Comparison of ENCODE assay signal across 12 cellular contexts in genomic region chrX:18899796-18900380, GRCh38.
DNase-seq lines count a peak whose midpoint lies in the region; ATAC-seq and TF ChIP-seq lines count a peak whose summit lies in the region.
"Had no signal": no experiment of that assay in that cellular context is flagged by ENCODE, and none has a peak within 500 bp of the region (broad histone marks: within the 10 kb centered on the region; RNA-seq: fewer than 3 reads in every experiment).

No MANE protein-coding gene starts in this region.

- POLR2A ChIA-PET in OCI-LY7 (lab: Charles Lee): no interaction called here

- no peaks in the 10 kb centered on the region for H3K9me3 ChIP-seq in left ventricle myocardium inferior (replicated peaks)
- no peaks in the 10 kb centered on the region for H3K9me3 ChIP-seq in OCI-LY7 (ENCODE audit: low read length)
- H3K9me3 ChIP-seq: HAP-1 had no signal

- H2AFZ ChIP-seq in OCI-LY7 (ENCODE audit: low read length): no peak overlapping the region

- no peaks in the 10 kb centered on the region for H3K79me2 ChIP-seq in OCI-LY7 (ENCODE audit: insufficient read depth, low read depth, low read length)

- H3K27ac ChIP-seq in left ventricle myocardium inferior (replicated peaks): no peak overlapping the region
- H3K27ac ChIP-seq in OCI-LY7 (ENCODE audit: low read depth, low read length, poor library complexity, severe bottlenecking): no peak overlapping the region
- no peak overlapping the region for H3K27ac ChIP-seq in foreskin keratinocyte
- H3K27ac ChIP-seq: KMS-11 had no signal

- peaks cover 9% of the 10 kb centered on the region for H3K36me3 ChIP-seq in left ventricle myocardium inferior
- peaks cover 6% of the 10 kb centered on the region; the same call in 1 of the 2 replicates for H3K36me3 ChIP-seq in OCI-LY7 (ENCODE audit: insufficient read depth, low read length)

- H4K20me1 ChIP-seq in OCI-LY7 (ENCODE audit: insufficient read depth, low read length): no peaks in the 10 kb centered on the region

- H3K4me3 ChIP-seq in left ventricle myocardium inferior (no peak overlapping the region), OCI-LY7 (ENCODE audit: low read depth, low read length, poor library complexity, severe bottlenecking) (no peak overlapping the region)
- H3K4me3 ChIP-seq: HAP-1, lung had no signal

- ATAC-seq in foreskin keratinocyte (no peak), GM19467 (IDR thresholded peaks at IDR 0.05; ENCODE audit: unreplicated experiment) (no peak), HG03139 (IDR thresholded peaks at IDR 0.05; ENCODE audit: unreplicated experiment) (no peak), GM19035 (IDR thresholded peaks at IDR 0.05; ENCODE audit: unreplicated experiment) (no peak)

- H3K4me2 ChIP-seq in OCI-LY7 (ENCODE audit: low read length): no peak overlapping the region
- H3K4me2 ChIP-seq: KMS-11 had no signal

- no peak for DNase-seq in left ventricle myocardium inferior
- DNase-seq in cardiac septum (ENCODE audit: low spot score): no peak
- no peak for DNase-seq in OCI-LY7 (ENCODE audit: low spot score)
- DNase-seq in foreskin keratinocyte: no peak
- DNase-seq in kidney glomerular epithelial cell (lab: John Stamatoyannopoulos, UW): no peak
- DNase-seq: DMS153 had no signal

- BruUV-seq in OCI-LY7 (replicated peaks; lab: Mats Ljungman, UMichigan): no TSS peak

- H3K9me2 ChIP-seq in OCI-LY7 (ENCODE audit: insufficient read depth, low read length): no peaks in the 10 kb centered on the region

- intact Hi-C loops in left ventricle myocardium inferior (cut with micrococcal nuclease) (no loop called here), cardiac septum (cut with DNase I) (loop anchor here (5.0 to 10.0 kb wide), 3 partner anchors 473 to 505 kb away; partner anchors contain the start of gene CDKL5), OCI-LY7 (cut with micrococcal nuclease; ENCODE audit: unreplicated experiment) (no loop called here)

- CTCF ChIA-PET in OCI-LY7 (lab: Charles Lee; ENCODE audit: unreplicated experiment): no interaction called here

- H3K4me1 ChIP-seq in left ventricle myocardium inferior (peaks cover 11% of the 10 kb centered on the region), OCI-LY7 (ENCODE audit: insufficient read depth, low read length, poor library complexity, severe bottlenecking) (no peaks in the 10 kb centered on the region), foreskin keratinocyte (peaks cover 4% of the 10 kb centered on the region)
- H3K4me1 ChIP-seq: HAP-1 had no signal

- H3K27me3 ChIP-seq in left ventricle myocardium inferior (ENCODE audit: low read depth) (no peaks in the 10 kb centered on the region), foreskin keratinocyte (no peaks in the 10 kb centered on the region)

- peak; percentile 51 for TF ChIP-seq CTCF in left ventricle myocardium inferior (IDR thresholded peaks at IDR 0.05; ENCODE audit: borderline replicate concordance)
- TF ChIP-seq CTCF in OCI-LY7 (conservative IDR thresholded peaks at IDR 0.05; ENCODE audit: low read length): 0 out of 2 replicates have a peak, but pooled peaks have one; percentile 15
- peak; percentile 34 for TF ChIP-seq CTCF in foreskin keratinocyte (conservative IDR thresholded peaks at IDR 0.05)
